1 cellular context compared by ENCODE assay signal in the genomic region with DNA sequence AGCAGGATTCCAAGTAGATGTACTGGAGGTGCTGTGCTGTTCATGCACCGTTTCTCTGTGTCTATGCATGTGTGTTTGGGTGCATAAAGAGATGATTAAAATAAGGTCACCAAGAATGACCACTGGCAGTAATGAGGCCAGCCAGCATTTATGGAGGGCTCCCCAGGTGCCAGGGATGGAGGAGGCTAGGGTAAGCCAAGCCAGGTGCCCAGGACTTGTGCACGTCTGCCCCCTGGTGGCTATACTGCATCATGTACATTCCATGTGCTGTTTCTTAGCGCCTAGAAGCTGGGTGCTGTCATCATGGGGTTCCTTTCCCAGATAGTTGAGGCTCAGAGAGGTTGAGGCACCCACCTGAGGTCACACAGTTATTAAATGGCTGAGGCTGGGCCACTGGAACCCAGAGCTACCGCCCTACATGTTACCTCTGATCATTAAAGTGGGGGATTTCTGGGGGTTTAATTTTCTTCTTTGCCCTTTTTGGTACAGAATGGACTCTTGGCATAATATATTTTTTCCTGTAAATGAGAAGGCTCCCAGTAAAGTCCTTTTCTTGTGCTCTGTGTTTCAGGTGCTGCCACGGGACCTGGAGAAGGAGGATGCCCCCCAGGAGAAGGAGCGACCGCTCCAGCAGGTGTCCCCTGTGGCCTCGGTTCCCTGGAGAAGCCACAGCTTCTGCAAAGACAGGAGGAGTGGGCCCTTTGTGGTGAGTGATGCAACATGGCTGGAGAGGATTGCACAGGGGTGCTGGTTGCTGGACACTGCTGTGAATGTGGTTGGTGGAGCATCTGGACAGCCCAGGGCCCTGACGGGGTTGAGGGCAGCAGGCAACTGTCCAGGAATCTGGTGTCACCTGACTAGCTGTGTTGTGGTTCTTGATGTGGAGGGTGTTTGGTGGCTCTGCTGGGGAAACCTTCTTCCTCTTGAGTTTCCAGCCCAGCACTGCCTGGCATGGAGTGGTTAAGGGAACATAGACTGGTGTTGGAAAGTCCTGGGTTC.
TF ChIP-seq lines count a peak whose summit lies in the region.

No MANE protein-coding gene starts in this region.

TF ChIP-seq in GM23338, 12 proteins besides CTCF, POLR2A, EP300 and RAD21 (continued from another document):
- TF ChIP-seq, protein P1, sequence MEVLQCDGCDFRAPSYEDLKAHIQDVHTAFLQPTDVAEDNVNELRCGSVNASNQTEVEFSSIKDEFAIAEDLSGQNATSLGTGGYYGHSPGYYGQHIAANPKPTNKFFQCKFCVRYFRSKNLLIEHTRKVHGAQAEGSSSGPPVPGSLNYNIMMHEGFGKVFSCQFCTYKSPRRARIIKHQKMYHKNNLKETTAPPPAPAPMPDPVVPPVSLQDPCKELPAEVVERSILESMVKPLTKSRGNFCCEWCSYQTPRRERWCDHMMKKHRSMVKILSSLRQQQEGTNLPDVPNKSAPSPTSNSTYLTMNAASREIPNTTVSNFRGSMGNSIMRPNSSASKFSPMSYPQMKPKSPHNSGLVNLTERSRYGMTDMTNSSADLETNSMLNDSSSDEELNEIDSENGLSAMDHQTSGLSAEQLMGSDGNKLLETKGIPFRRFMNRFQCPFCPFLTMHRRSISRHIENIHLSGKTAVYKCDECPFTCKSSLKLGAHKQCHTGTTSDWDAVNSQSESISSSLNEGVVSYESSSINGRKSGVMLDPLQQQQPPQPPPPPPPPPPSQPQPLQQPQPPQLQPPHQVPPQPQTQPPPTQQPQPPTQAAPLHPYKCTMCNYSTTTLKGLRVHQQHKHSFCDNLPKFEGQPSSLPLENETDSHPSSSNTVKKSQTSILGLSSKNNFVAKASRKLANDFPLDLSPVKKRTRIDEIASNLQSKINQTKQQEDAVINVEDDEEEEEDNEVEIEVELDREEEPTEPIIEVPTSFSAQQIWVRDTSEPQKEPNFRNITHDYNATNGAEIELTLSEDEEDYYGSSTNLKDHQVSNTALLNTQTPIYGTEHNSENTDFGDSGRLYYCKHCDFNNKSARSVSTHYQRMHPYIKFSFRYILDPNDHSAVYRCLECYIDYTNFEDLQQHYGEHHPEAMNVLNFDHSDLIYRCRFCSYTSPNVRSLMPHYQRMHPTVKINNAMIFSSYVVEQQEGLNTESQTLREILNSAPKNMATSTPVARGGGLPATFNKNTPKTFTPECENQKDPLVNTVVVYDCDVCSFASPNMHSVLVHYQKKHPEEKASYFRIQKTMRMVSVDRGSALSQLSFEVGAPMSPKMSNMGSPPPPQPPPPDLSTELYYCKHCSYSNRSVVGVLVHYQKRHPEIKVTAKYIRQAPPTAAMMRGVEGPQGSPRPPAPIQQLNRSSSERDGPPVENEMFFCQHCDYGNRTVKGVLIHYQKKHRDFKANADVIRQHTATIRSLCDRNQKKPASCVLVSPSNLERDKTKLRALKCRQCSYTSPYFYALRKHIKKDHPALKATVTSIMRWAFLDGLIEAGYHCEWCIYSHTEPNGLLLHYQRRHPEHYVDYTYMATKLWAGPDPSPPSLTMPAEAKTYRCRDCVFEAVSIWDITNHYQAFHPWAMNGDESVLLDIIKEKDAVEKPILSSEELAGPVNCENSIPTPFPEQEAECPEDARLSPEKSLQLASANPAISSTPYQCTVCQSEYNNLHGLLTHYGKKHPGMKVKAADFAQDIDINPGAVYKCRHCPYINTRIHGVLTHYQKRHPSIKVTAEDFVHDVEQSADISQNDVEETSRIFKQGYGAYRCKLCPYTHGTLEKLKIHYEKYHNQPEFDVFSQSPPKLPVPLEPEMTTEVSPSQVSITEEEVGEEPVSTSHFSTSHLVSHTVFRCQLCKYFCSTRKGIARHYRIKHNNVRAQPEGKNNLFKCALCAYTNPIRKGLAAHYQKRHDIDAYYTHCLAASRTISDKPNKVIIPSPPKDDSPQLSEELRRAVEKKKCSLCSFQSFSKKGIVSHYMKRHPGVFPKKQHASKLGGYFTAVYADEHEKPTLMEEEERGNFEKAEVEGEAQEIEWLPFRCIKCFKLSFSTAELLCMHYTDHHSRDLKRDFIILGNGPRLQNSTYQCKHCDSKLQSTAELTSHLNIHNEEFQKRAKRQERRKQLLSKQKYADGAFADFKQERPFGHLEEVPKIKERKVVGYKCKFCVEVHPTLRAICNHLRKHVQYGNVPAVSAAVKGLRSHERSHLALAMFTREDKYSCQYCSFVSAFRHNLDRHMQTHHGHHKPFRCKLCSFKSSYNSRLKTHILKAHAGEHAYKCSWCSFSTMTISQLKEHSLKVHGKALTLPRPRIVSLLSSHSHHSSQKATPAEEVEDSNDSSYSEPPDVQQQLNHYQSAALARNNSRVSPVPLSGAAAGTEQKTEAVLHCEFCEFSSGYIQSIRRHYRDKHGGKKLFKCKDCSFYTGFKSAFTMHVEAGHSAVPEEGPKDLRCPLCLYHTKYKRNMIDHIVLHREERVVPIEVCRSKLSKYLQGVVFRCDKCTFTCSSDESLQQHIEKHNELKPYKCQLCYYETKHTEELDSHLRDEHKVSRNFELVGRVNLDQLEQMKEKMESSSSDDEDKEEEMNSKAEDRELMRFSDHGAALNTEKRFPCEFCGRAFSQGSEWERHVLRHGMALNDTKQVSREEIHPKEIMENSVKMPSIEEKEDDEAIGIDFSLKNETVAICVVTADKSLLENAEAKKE (CRISPR knock-in tag; IDR thresholded peaks at IDR 0.05) = no peak
- TF ChIP-seq CREB1 (CRISPR knock-in tag; IDR thresholded peaks at IDR 0.05; ENCODE audit: low read depth) (no peak), POLR2AphosphoS5 (IDR thresholded peaks at IDR 0.05; ENCODE audit: low read depth) (no peak), STAT1 (IDR thresholded peaks at IDR 0.05; ENCODE audit: unreplicated experiment) (no peak), EZH2 (IDR thresholded peaks at IDR 0.05; ENCODE audit: low read depth, unreplicated experiment) (no peak), ZNF331 (CRISPR knock-in tag; IDR thresholded peaks at IDR 0.05; ENCODE audit: low read depth) (no peak), ETS1 (IDR thresholded peaks at IDR 0.05) (no peak), JUNB (IDR thresholded peaks at IDR 0.05; ENCODE audit: unreplicated experiment) (no peak), ZNF114 (CRISPR knock-in tag; IDR thresholded peaks at IDR 0.05) (no peak)
